ENCODE assay signal across 19 cellular contexts in the genomic region with DNA sequence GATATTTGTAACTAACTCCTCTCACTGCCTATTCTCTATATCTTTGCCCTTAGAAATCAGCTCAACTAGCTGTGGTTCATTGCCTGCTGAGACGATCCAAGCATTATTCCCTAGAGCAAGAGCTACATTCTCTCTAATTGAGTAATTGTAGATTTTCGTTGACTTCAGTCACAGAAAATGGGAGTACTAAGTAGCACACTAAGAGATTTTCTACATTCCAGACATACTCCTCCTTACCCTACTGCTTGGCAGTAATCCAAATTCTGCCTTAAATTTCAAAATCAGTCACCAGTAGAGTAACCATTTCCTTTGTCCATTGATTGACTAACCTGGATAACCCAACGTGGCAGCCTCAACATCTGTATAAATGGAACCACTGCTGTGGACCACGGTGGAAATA.
A peak's percentile ranks its signal among the peaks of the same experiment; 100 is the strongest.
DNase-seq lines count a peak whose midpoint lies in the region; ATAC-seq and TF ChIP-seq lines count a peak whose summit lies in the region.
"Had no signal": no experiment of that assay in that cellular context is flagged by ENCODE, and none has a peak within 500 bp of the region (broad histone marks: within the 10 kb centered on the region; RNA-seq: fewer than 3 reads in every experiment).

No MANE protein-coding gene starts in this region.

- peaks cover 23% of the 10 kb centered on the region for H3K4me1 Mint-ChIP-seq in mesothelial cell of epicardium
- H3K4me1 Mint-ChIP-seq in activated naive CD8-positive, alpha-beta T cell treated with anti-CD3 and anti-CD28 coated beads, Interleukin-2, amount 50 U/mL, for 24 hours = no peaks in the 10 kb centered on the region
- H3K4me1 Mint-ChIP-seq in naive thymus-derived CD8-positive, alpha-beta T cell = no peaks in the 10 kb centered on the region
- H3K4me1 Mint-ChIP-seq: activated naive CD4-positive, alpha-beta T cell treated with anti-CD3 and anti-CD28 coated beads, Interleukin-2, amount 10 ng/mL, durations not matched to agents 7 days and 5 days; B cell; memory B cell; stimulated activated naive CD8-positive, alpha-beta T cell treated with anti-CD3 and anti-CD28 coated beads, Interleukin-15, amount 100 ng/mL, for 72 hours had no signal

- H3K36me3 Mint-ChIP-seq in mesothelial cell of epicardium = peaks cover 3% of the 10 kb centered on the region
- H3K36me3 Mint-ChIP-seq in activated naive CD8-positive, alpha-beta T cell treated with anti-CD3 and anti-CD28 coated beads, Interleukin-2, amount 50 U/mL, for 24 hours (ENCODE audit: low read depth) = no peaks in the 10 kb centered on the region
- H3K36me3 Mint-ChIP-seq in naive thymus-derived CD8-positive, alpha-beta T cell = no peaks in the 10 kb centered on the region
- H3K36me3 Mint-ChIP-seq: activated naive CD4-positive, alpha-beta T cell treated with anti-CD3 and anti-CD28 coated beads, Interleukin-2, amount 10 ng/mL, durations not matched to agents 7 days and 5 days; memory B cell had no signal

- no peaks in the 10 kb centered on the region for H3K27me3 ChIP-seq in PC-3 (ENCODE audit: low read length)

- H3K4me3 ChIP-seq in AG10803 (ENCODE audit: low read length) (no peak overlapping the region), PC-3 (ENCODE audit: low read length) (no peak overlapping the region)
- H3K4me3 ChIP-seq: K562, skin epidermis had no signal

- no peaks in the 10 kb centered on the region for H3K79me2 ChIP-seq in PC-3 (ENCODE audit: low read length)

- H3F3A ChIP-seq in PC-3 (ENCODE audit: low read length, unreplicated experiment) = no peaks in the 10 kb centered on the region

- H3K9ac ChIP-seq in PC-3 (ENCODE audit: low read length) = no peak overlapping the region

- H3K36me3 ChIP-seq in PC-3 (ENCODE audit: low read depth, low read length) = no peaks in the 10 kb centered on the region

- intact Hi-C loops in PC-3 (cut with micrococcal nuclease) = no loop called here

- H3K27ac ChIP-seq in PC-3 (ENCODE audit: low read length) (no peak overlapping the region), epithelial cell of prostate (peak overlapping the region; percentile 69)
- H3K27ac ChIP-seq: skin epidermis had no signal

- H3K4me3 Mint-ChIP-seq in mesothelial cell of epicardium = no peak overlapping the region
- H3K4me3 Mint-ChIP-seq in activated naive CD8-positive, alpha-beta T cell treated with anti-CD3 and anti-CD28 coated beads, Interleukin-2, amount 50 U/mL, for 24 hours = no peak overlapping the region
- H3K4me3 Mint-ChIP-seq in naive thymus-derived CD8-positive, alpha-beta T cell = no peak overlapping the region
- H3K4me3 Mint-ChIP-seq: activated naive CD4-positive, alpha-beta T cell treated with anti-CD3 and anti-CD28 coated beads, Interleukin-2, amount 10 ng/mL, durations not matched to agents 7 days and 5 days; B cell; memory B cell; stimulated activated naive CD8-positive, alpha-beta T cell treated with anti-CD3 and anti-CD28 coated beads, Interleukin-15, amount 100 ng/mL, for 72 hours had no signal

- POLR2A ChIA-PET in PC-3 (lab: Charles Lee; ENCODE audit: unreplicated experiment) = no interaction called here
- POLR2A ChIA-PET in naive thymus-derived CD8-positive, alpha-beta T cell (lab: Charles Lee) = no interaction called here

- CTCF ChIA-PET in PC-3 (lab: Charles Lee) = no interaction called here

- DNase-seq in AG10803 (ENCODE audit: low read depth) (peak; percentile 72), PC-3 (peak; percentile 67), epithelial cell of prostate (ENCODE audit: low read depth, low spot score) (peak; percentile 62), mesothelial cell of epicardium (ENCODE audit: low spot score in 2 of 2, unreplicated experiment in 2 of 2) (no peak)
- no peak for DNase-seq in activated naive CD8-positive, alpha-beta T cell treated with anti-CD3 and anti-CD28 coated beads, Interleukin-2, amount 50 U/mL, for 24 hours
- DNase-seq in naive thymus-derived CD8-positive, alpha-beta T cell = no peak
- DNase-seq: activated CD4-positive, CD25-positive, alpha-beta regulatory T cell; activated CD8-positive, alpha-beta memory T cell treated with anti-CD3 and anti-CD28 coated beads, Interleukin-2, amount 50 U/mL, for 48 hours; activated naive CD4-positive, alpha-beta T cell treated with anti-CD3 and anti-CD28 coated beads, Interleukin-2, amount 10 ng/mL, durations not matched to agents 7 days and 5 days; NCI-H1417; NCI-H510A; occipital lobe; stimulated activated naive CD8-positive, alpha-beta T cell treated with anti-CD3 and anti-CD28 coated beads, Interleukin-15, amount 100 ng/mL, for 72 hours had no signal

- no peaks in the 10 kb centered on the region for H4K20me1 ChIP-seq in PC-3 (ENCODE audit: low read length)

- BruUV-seq in PC-3 (replicated peaks; lab: Mats Ljungman, UMichigan) = no TSS peak

- ATAC-seq in PC-3 = peak; percentile 35; the same call in 1 of the 2 replicates
- no peak for ATAC-seq in activated naive CD8-positive, alpha-beta T cell treated with anti-CD3 and anti-CD28 coated beads, Interleukin-2, amount 50 U/mL, for 24 hours
- no peak for ATAC-seq in naive thymus-derived CD8-positive, alpha-beta T cell
- ATAC-seq in HG02798 (IDR thresholded peaks at IDR 0.05; ENCODE audit: poor library complexity, unreplicated experiment) = no peak
- ATAC-seq in HG03045 (IDR thresholded peaks at IDR 0.05; ENCODE audit: unreplicated experiment) = no peak
- ATAC-seq: K562; stimulated activated naive CD8-positive, alpha-beta T cell treated with anti-CD3 and anti-CD28 coated beads, Interleukin-15, amount 100 ng/mL, for 72 hours had no signal

- no peak overlapping the region for H3K4me2 ChIP-seq in PC-3 (ENCODE audit: low read length)

- TF ChIP-seq CTCF in AG10803 (conservative IDR thresholded peaks at IDR 0.05; ENCODE audit: low read length) = no peak
- no peak for TF ChIP-seq CTCF in PC-3 (conservative IDR thresholded peaks at IDR 0.05; ENCODE audit: low read depth, low read length)
- no peak for TF ChIP-seq CTCF in mesothelial cell of epicardium (IDR thresholded peaks at IDR 0.05; ENCODE audit: unreplicated experiment)

- H3K9me3 Mint-ChIP-seq in mesothelial cell of epicardium = peaks cover 10% of the 10 kb centered on the region
- H3K9me3 Mint-ChIP-seq in activated naive CD8-positive, alpha-beta T cell treated with anti-CD3 and anti-CD28 coated beads, Interleukin-2, amount 50 U/mL, for 24 hours = peaks cover 18% of the 10 kb centered on the region
- H3K9me3 Mint-ChIP-seq in naive thymus-derived CD8-positive, alpha-beta T cell = peaks cover 0 to 19% (median 2%) of the 10 kb centered on the region in 9 donors

- H3K27ac Mint-ChIP-seq in mesothelial cell of epicardium = peak overlapping the region; percentile 50
- no peak overlapping the region for H3K27ac Mint-ChIP-seq in activated naive CD8-positive, alpha-beta T cell treated with anti-CD3 and anti-CD28 coated beads, Interleukin-2, amount 50 U/mL, for 24 hours
- no peak overlapping the region for H3K27ac Mint-ChIP-seq in naive thymus-derived CD8-positive, alpha-beta T cell
- H3K27ac Mint-ChIP-seq: activated naive CD4-positive, alpha-beta T cell treated with anti-CD3 and anti-CD28 coated beads, Interleukin-2, amount 10 ng/mL, durations not matched to agents 7 days and 5 days; B cell; memory B cell; stimulated activated naive CD8-positive, alpha-beta T cell treated with anti-CD3 and anti-CD28 coated beads, Interleukin-15, amount 100 ng/mL, for 72 hours had no signal

- peaks cover 14% of the 10 kb centered on the region; the same call in 1 of the 2 replicates for H3K4me1 ChIP-seq in PC-3 (ENCODE audit: insufficient read depth, low read length)

- H2AFZ ChIP-seq in PC-3 (ENCODE audit: low read length) = no peak overlapping the region

- no peaks in the 10 kb centered on the region for H3K9me3 ChIP-seq in PC-3 (ENCODE audit: low read length)

- H3K27me3 Mint-ChIP-seq in mesothelial cell of epicardium (ENCODE audit: low read depth) = no peaks in the 10 kb centered on the region
- no peaks in the 10 kb centered on the region for H3K27me3 Mint-ChIP-seq in activated naive CD8-positive, alpha-beta T cell treated with anti-CD3 and anti-CD28 coated beads, Interleukin-2, amount 50 U/mL, for 24 hours
- no peaks in the 10 kb centered on the region for H3K27me3 Mint-ChIP-seq in naive thymus-derived CD8-positive, alpha-beta T cell
- H3K27me3 Mint-ChIP-seq: activated naive CD4-positive, alpha-beta T cell treated with anti-CD3 and anti-CD28 coated beads, Interleukin-2, amount 10 ng/mL, durations not matched to agents 7 days and 5 days; B cell; memory B cell; stimulated activated naive CD8-positive, alpha-beta T cell treated with anti-CD3 and anti-CD28 coated beads, Interleukin-15, amount 100 ng/mL, for 72 hours had no signal

- no peaks in the 10 kb centered on the region for H3K9me2 ChIP-seq in PC-3 (replicated peaks; ENCODE audit: low read length)

Comparison
In these comparisons a context has a peak if more than half of its experiments do, and no peak if none do; other contexts are left out.
1. DNase-seq: peak in AG10803 (single experiment), PC-3 (single experiment) and epithelial cell of prostate (single experiment); none in mesothelial cell of epicardium (0 of 2), activated naive CD8-positive, alpha-beta T cell treated with anti-CD3 and anti-CD28 coated beads, Interleukin-2, amount 50 U/mL, for 24 hours (single experiment) and naive thymus-derived CD8-positive, alpha-beta T cell (0 of 10).